In the genomic region with DNA sequence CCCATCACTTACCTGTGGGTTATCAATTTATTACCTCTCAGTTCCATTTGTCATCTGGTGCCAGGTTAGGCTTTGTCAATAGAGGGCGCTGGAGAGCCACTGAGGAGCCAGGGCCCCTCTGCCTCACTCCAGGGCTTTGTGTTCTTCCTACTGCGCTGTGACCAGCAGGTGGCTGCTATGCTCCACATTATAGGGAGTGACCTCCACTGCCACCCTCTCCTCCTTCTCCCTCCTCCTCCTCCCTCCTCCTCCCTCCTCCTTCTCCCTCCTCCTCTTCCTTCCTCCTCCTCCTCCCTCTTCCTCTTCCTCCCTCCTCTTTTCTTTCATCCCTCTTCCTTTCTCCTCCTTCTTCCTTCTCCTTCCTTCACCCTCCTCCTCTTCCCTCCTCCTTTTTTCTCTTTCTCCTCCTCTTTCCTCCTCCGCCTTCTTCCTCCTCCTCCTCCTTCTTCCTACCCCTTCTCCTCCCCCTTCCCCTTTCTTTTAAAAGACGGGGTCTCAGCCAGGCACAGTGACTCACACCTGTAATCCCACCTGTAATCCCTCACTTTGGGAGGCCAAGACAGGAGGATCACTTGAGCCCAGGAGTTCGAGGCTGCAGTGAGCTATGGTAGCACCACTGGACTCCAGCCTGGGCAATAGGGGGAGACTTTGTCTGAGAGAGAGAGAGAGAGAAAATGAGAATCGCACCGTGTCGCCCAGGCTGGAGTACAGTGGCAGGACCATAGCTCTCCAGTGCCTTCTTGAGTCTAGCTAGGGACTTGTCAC, we compare ENCODE assay signal across 8 cellular contexts. TPM values are rescaled to one million over a fixed set of nuclear protein-coding genes. Genes with fewer than 3 reads are reported as not detected.
DNase-seq lines count a peak whose midpoint lies in the region; ATAC-seq and TF ChIP-seq lines count a peak whose summit lies in the region.

No MANE protein-coding gene starts in this region.

- no TSS peak for BruUV-seq in Panc1 (replicated peaks; lab: Mats Ljungman, UMichigan)

- intact Hi-C loops in Panc1 (cut with micrococcal nuclease; ENCODE audit: unreplicated experiment) = loop anchor here (2.0 kb wide), 1 partner anchor 23 kb away; no protein-coding TSS in a partner anchor

- no peak overlapping the region for H2BK120ac ChIP-seq in neuronal stem cell (ENCODE audit: low read depth, low read length)

- H2BK5ac ChIP-seq in neuronal stem cell (ENCODE audit: low read length) = no peak overlapping the region

- no peaks in the 10 kb centered on the region for H3K79me1 ChIP-seq in neuronal stem cell (ENCODE audit: low read depth, low read length)

- DNase-seq in DMS53 (lab: John Stamatoyannopoulos, UW) (peak; percentile 95), LNCaP clone FGC (ENCODE audit: low read depth) (peak; percentile 68), Panc1 (ENCODE audit: low read depth, low spot score) (peak; percentile 85), fibroblast of mammary gland (ENCODE audit: low read depth) (peak; percentile 82), neuronal stem cell (ENCODE audit: low spot score) (peak; percentile 84), superior temporal gyrus (ENCODE audit: extremely low spot score) (peak; percentile 94)
- DNase-seq in activated T-cell treated with anti-CD3 and anti-CD28 coated beads, Interleukin-2, amount 50 U/mL, for 1 hour = peak; percentile 88

- no peak overlapping the region for H4K91ac ChIP-seq in neuronal stem cell (ENCODE audit: low read depth, low read length, poor library complexity)

- no peaks in the 10 kb centered on the region for H3K9me3 ChIP-seq in Panc1 (ENCODE audit: control insufficient read depth, insufficient read depth, low read depth, low read length)
- H3K9me3 ChIP-seq in neuronal stem cell (replicated peaks in 1 of 2; ENCODE audit: control insufficient read depth in 2 of 2, insufficient read depth in 1 of 2, low read depth in 1 of 2, low read length in 2 of 2) = no peaks in the 10 kb centered on the region

- H3K4me1 ChIP-seq in Panc1 (ENCODE audit: control insufficient read depth, insufficient read depth, low read length) (no peaks in the 10 kb centered on the region), neuronal stem cell (ENCODE audit: control insufficient read depth in 2 of 2, insufficient read depth in 1 of 2, low read depth in 1 of 2, low read length in 2 of 2) (no peaks in the 10 kb centered on the region)

- H3K4me3 ChIP-seq in LNCaP clone FGC (ENCODE audit: low read depth, low read length) = no peak overlapping the region
- H3K4me3 ChIP-seq in Panc1 (ENCODE audit: low read depth in 2 of 2, low read length in 2 of 2) = no peak overlapping the region
- H3K4me3 ChIP-seq in fibroblast of mammary gland (ENCODE audit: control insufficient read depth, low read depth, low read length) = no peak overlapping the region
- H3K4me3 ChIP-seq in neuronal stem cell (ENCODE audit: low read length in 2 of 2) = no peak overlapping the region

- H2AFZ ChIP-seq in neuronal stem cell (ENCODE audit: low read length) = no peak overlapping the region

- H4K8ac ChIP-seq in neuronal stem cell (ENCODE audit: low read depth, low read length) = no peak overlapping the region

- no peak overlapping the region for H3K4ac ChIP-seq in neuronal stem cell (ENCODE audit: low read length)

- H3K4me2 ChIP-seq in neuronal stem cell (ENCODE audit: insufficient read depth, low read length, poor library complexity, severe bottlenecking) = no peak overlapping the region

- no peaks in the 10 kb centered on the region for H3K36me3 ChIP-seq in Panc1 (ENCODE audit: control insufficient read depth, insufficient read depth, low read length)
- no peaks in the 10 kb centered on the region for H3K36me3 ChIP-seq in neuronal stem cell (replicated peaks in 1 of 2; ENCODE audit: control insufficient read depth in 2 of 2, insufficient read depth in 2 of 2, low read length in 2 of 2)

- in situ Hi-C loops in Panc1 (cut with HindIII; ENCODE audit: low pct_unique_long_range_greater_than_20kb, low sequenced_read_pairs) = no loop called here

- H3K23ac ChIP-seq in neuronal stem cell (ENCODE audit: low read depth, low read length, poor library complexity) = no peak overlapping the region

- ATAC-seq in GM21825 (IDR thresholded peaks at IDR 0.05; ENCODE audit: unreplicated experiment) (peak; percentile 75), Panc1 (peak; percentile 100)

- no peak overlapping the region for H3K18ac ChIP-seq in neuronal stem cell (ENCODE audit: low read length)

- CTCF ChIA-PET in Panc1 (lab: Charles Lee) = interaction anchor here (0.6 to 1.0 kb wide), 13 partner anchors 9 to 1430 kb away, joined by 3 to 9 read pairs (median 4); a partner anchor contains a TSS

- no peak overlapping the region for H2BK15ac ChIP-seq in neuronal stem cell (ENCODE audit: low read length)

- H3K27me3 ChIP-seq in Panc1 (ENCODE audit: control insufficient read depth, insufficient read depth, low read length) (no peaks in the 10 kb centered on the region), neuronal stem cell (ENCODE audit: control insufficient read depth in 3 of 3, insufficient read depth in 3 of 3, low read depth in 1 of 3, low read length in 3 of 3) (no peaks in the 10 kb centered on the region)

- peak; percentile 99 for TF ChIP-seq CTCF in LNCaP clone FGC (IDR thresholded peaks at IDR 0.05; ENCODE audit: control insufficient read depth, extremely low read depth, insufficient read depth)
- TF ChIP-seq CTCF in Panc1 (IDR thresholded peaks at IDR 0.05) = peak; percentile 100
- TF ChIP-seq CTCF in fibroblast of mammary gland (conservative IDR thresholded peaks at IDR 0.05; ENCODE audit: control insufficient read depth, insufficient read depth, low read depth, low read length) = peak; percentile 98

- no peak overlapping the region for H2BK12ac ChIP-seq in neuronal stem cell (ENCODE audit: low read length)

- POLR2A ChIA-PET in Panc1 (lab: Charles Lee) = interaction anchor here (0.6 to 0.7 kb wide), 3 partner anchors 55 to 188 kb away, joined by 3 to 7 read pairs (median 4); a partner anchor contains a TSS

- H3K9ac ChIP-seq in neuronal stem cell (ENCODE audit: low read depth, low read length, poor library complexity) = no peak overlapping the region

- no peak overlapping the region for H2AK5ac ChIP-seq in neuronal stem cell (ENCODE audit: low read depth, low read length)

- no CpG with 5 or more reads among the region's 8 CpGs for WGBS in neuronal stem cell (ENCODE audit: extremely low coverage in 2 of 2, insufficient read length in 2 of 2, insufficient replicate concordance in 1 of 2), 2 donors

- H3K27ac ChIP-seq in Panc1 (ENCODE audit: low read length) (no peak overlapping the region), neuronal stem cell (replicated peaks; ENCODE audit: low read length) (no peak overlapping the region)

- no peak overlapping the region for H3K14ac ChIP-seq in neuronal stem cell (ENCODE audit: low read length)

RNA-seq across cellular contexts. Expression of a gene that starts 10.3 kb away (rescaled TPM):
- total RNA-seq in Panc1 (2021; ENCODE audit: unreplicated experiment) = not detected
- 0.53 TPM for polyA plus RNA-seq in Panc1 (2012; ENCODE audit: insufficient read length)
- polyA plus RNA-seq in neuronal stem cell (2013, experiment 1 of 2) = not detected
- not detected for polyA plus RNA-seq in neuronal stem cell (2013, experiment 2 of 2)

RNA-seq across cellular contexts. Expression of a gene that starts 23.8 kb away (rescaled TPM):
- 68.8 TPM for total RNA-seq in Panc1 (2021; ENCODE audit: unreplicated experiment)
- polyA plus RNA-seq in Panc1 (2012; ENCODE audit: insufficient read length) = 73.8 TPM
- polyA plus RNA-seq in neuronal stem cell (2013, experiment 1 of 2) = 11.4 TPM
- 11.1 TPM for polyA plus RNA-seq in neuronal stem cell (2013, experiment 2 of 2)

RNA-seq across cellular contexts. Expression of a gene that starts 27.7 kb away (rescaled TPM):
- 0.67 TPM for total RNA-seq in Panc1 (2021; ENCODE audit: unreplicated experiment)
- polyA plus RNA-seq in Panc1 (2012; ENCODE audit: insufficient read length) = 3.1 TPM
- 0.53 TPM for polyA plus RNA-seq in neuronal stem cell (2013, experiment 1 of 2)
- polyA plus RNA-seq in neuronal stem cell (2013, experiment 2 of 2) = 0.57 TPM

RNA-seq across cellular contexts. Expression of a gene that starts 45.9 kb away (rescaled TPM):
- 835 TPM for total RNA-seq in Panc1 (2021; ENCODE audit: unreplicated experiment)
- polyA plus RNA-seq in Panc1 (2012; ENCODE audit: insufficient read length) = 771 TPM
- 708 TPM for polyA plus RNA-seq in neuronal stem cell (2013, experiment 1 of 2)
- polyA plus RNA-seq in neuronal stem cell (2013, experiment 2 of 2) = 694 TPM

RNA-seq across cellular contexts. Expression of a gene that starts 48.2 kb away (rescaled TPM):
- total RNA-seq in Panc1 (2021; ENCODE audit: unreplicated experiment) = 12.5 TPM
- polyA plus RNA-seq in Panc1 (2012; ENCODE audit: insufficient read length) = 7.4 TPM
- polyA plus RNA-seq in neuronal stem cell (2013, experiment 1 of 2) = 9.7 TPM
- polyA plus RNA-seq in neuronal stem cell (2013, experiment 2 of 2) = 9.4 TPM
